8 cellular contexts compared by ENCODE assay signal in genomic region chr10:86411281-86411841, GRCh38. TPM values are rescaled to one million over a fixed set of nuclear protein-coding genes. Genes with fewer than 3 reads are reported as not detected.
A peak's percentile ranks its signal among the peaks of the same experiment; 100 is the strongest.
DNase-seq lines count a peak whose midpoint lies in the region; ATAC-seq and TF ChIP-seq lines count a peak whose summit lies in the region.

No MANE protein-coding gene starts in this region.

- no peaks in the 10 kb centered on the region for H3K27me3 Mint-ChIP-seq in activated naive CD4-positive, alpha-beta T cell treated with anti-CD3 and anti-CD28 coated beads, Interleukin-2, amount 50 U/mL, for 24 hours

- peaks cover 8 to 22% (median 11%) of the 10 kb centered on the region in 4 donors for H3K4me1 ChIP-seq in upper lobe of left lung

- peak overlapping the region; percentile 92 for H3K27ac Mint-ChIP-seq in activated naive CD4-positive, alpha-beta T cell treated with anti-CD3 and anti-CD28 coated beads, Interleukin-2, amount 50 U/mL, for 24 hours

- no peaks in the 10 kb centered on the region for H3K27me3 ChIP-seq in upper lobe of left lung

- no peaks in the 10 kb centered on the region for H3K36me3 Mint-ChIP-seq in activated naive CD4-positive, alpha-beta T cell treated with anti-CD3 and anti-CD28 coated beads, Interleukin-2, amount 50 U/mL, for 24 hours

- peaks cover 0 to 3% (median 0%) of the 10 kb centered on the region in 4 donors for H3K9me3 ChIP-seq in upper lobe of left lung

- no peak for TF ChIP-seq POLR2A in upper lobe of left lung (IDR thresholded peaks at IDR 0.05)

- H3K4me1 Mint-ChIP-seq in activated naive CD4-positive, alpha-beta T cell treated with anti-CD3 and anti-CD28 coated beads, Interleukin-2, amount 50 U/mL, for 24 hours, result peaks cover 49% of the 10 kb centered on the region

- WGBS in upper lobe of left lung, 2 donors, result 30 to 37% methylated on average over 7 of the region's 7 CpGs

- TF ChIP-seq CTCF in upper lobe of left lung (IDR thresholded peaks at IDR 0.05), result no peak

- H3K9me3 Mint-ChIP-seq in activated naive CD4-positive, alpha-beta T cell treated with anti-CD3 and anti-CD28 coated beads, Interleukin-2, amount 50 U/mL, for 24 hours, result no peaks in the 10 kb centered on the region

- no peak overlapping the region for H3K4me3 ChIP-seq in upper lobe of left lung

- H3K36me3 ChIP-seq in upper lobe of left lung, result no peaks in the 10 kb centered on the region

- H3K27ac ChIP-seq in upper lobe of left lung, result peak overlapping the region in 3 of 4 donors; percentile 6 to 49 (median 30)

- peak in 1 of 4 donors; percentile 3 for TF ChIP-seq EP300 in upper lobe of left lung (IDR thresholded peaks at IDR 0.05)

- DNase-seq in CD1c-positive myeloid dendritic cell (ENCODE audit: extremely low spot score), result peak; percentile 38
- DNase-seq in kidney glomerular epithelial cell (lab: John Stamatoyannopoulos, UW), result peak; percentile 23
- no peak for DNase-seq in upper lobe of left lung
- DNase-seq in NCI-H446 (lab: John Stamatoyannopoulos, UW), result no peak
- DNase-seq in NCI-H1048 (lab: John Stamatoyannopoulos, UW), result no peak

- ATAC-seq in GM19372 (IDR thresholded peaks at IDR 0.05; ENCODE audit: low read depth, unreplicated experiment), result peak; percentile 59
- peak; percentile 32 for ATAC-seq in HG03575 (IDR thresholded peaks at IDR 0.05; ENCODE audit: extremely low read depth, insufficient number of reproducible peaks, low FRiP score, unreplicated experiment)
- ATAC-seq in upper lobe of left lung (ENCODE audit: low FRiP score in 2 of 2), result peak in 1 of 2 donors; percentile 67

- H3K4me3 Mint-ChIP-seq in activated naive CD4-positive, alpha-beta T cell treated with anti-CD3 and anti-CD28 coated beads, Interleukin-2, amount 50 U/mL, for 24 hours, result peak overlapping the region; percentile 45

RNA-seq across cellular contexts. Expression of gene GRID1, which starts 44.8 kb away (rescaled TPM):
- total RNA-seq in upper lobe of left lung, result 1 to 10 TPM; 1.5 to 5.2 (median 3.2) TPM

Comparison
In these comparisons a context has a peak if more than half of its experiments do, and no peak if none do; other contexts are left out.
1. DNase-seq: peak in CD1c-positive myeloid dendritic cell (single experiment) and kidney glomerular epithelial cell (single experiment); none in upper lobe of left lung (0 of 2), NCI-H446 (0 of 2) and NCI-H1048 (single experiment).